In genomic region chr15:68391084-68391483, GRCh38 we compare ENCODE assay signal across 27 cellular contexts. TPM values are rescaled to one million over a fixed set of nuclear protein-coding genes. Genes with fewer than 3 reads are reported as not detected.
DNase-seq lines count a peak whose midpoint lies in the region; ATAC-seq, FAIRE-seq and TF ChIP-seq lines count a peak whose summit lies in the region.
"Had no signal": no experiment of that assay in that cellular context is flagged by ENCODE, and none has a peak within 500 bp of the region (broad histone marks: within the 10 kb centered on the region; RNA-seq: fewer than 3 reads in every experiment).

No MANE protein-coding gene starts in this region.

- H3K36me3 Mint-ChIP-seq in activated T-helper 2 cell treated with anti-CD3 and anti-CD28 coated beads, Interferon-gamma antibody, Interleukin-2, Interleukin-4, amounts not matched to agents 10 μg/mL and 5 μg/mL and 100 μg/mL, durations not matched to agents 14 hours and 24 hours and 36 hours (ENCODE audit: low read depth), result peaks cover 7% of the 10 kb centered on the region
- peaks cover 9% of the 10 kb centered on the region for H3K36me3 Mint-ChIP-seq in T-helper 17 cell (ENCODE audit: low read depth)

- CTCF ChIA-PET in endothelial cell of umbilical vein (lab: Charles Lee), result interaction anchor here (1.0 to 2.4 kb wide), 3 partner anchors 23 to 85 kb away, joined by 5 to 20 read pairs (median 6); no protein-coding TSS in a partner anchor

- intact Hi-C loops in cardiac septum (cut with DNase I) (no loop called here), left ventricle myocardium inferior (cut with micrococcal nuclease) (no loop called here), endothelial cell of umbilical vein (cut with micrococcal nuclease) (no loop called here), ovary (cut with DNase I) (no loop called here)
- intact Hi-C loops in activated T-helper 2 cell treated with anti-CD3 and anti-CD28 coated beads, Interferon-gamma antibody, Interleukin-2, Interleukin-4, amounts not matched to agents 10 μg/mL and 5 μg/mL and 100 μg/mL, durations not matched to agents 14 hours and 24 hours and 36 hours (cut with micrococcal nuclease), result no loop called here

- H3K4me1 ChIP-seq in left ventricle myocardium inferior (no peaks in the 10 kb centered on the region), endothelial cell of umbilical vein (ENCODE audit: control insufficient read depth, extremely low read depth, insufficient read depth, low read length) (peaks cover 25% of the 10 kb centered on the region), ovary (ENCODE audit: insufficient read depth) (no peaks in the 10 kb centered on the region)
- H3K4me1 ChIP-seq: gastrocnemius medialis, HAP-1, Peyer's patch, thyroid gland had no signal

- peaks cover 17% of the 10 kb centered on the region for H3K27me3 Mint-ChIP-seq in activated T-helper 2 cell treated with anti-CD3 and anti-CD28 coated beads, Interferon-gamma antibody, Interleukin-2, Interleukin-4, amounts not matched to agents 10 μg/mL and 5 μg/mL and 100 μg/mL, durations not matched to agents 14 hours and 24 hours and 36 hours (ENCODE audit: low read depth)
- peaks cover 26% of the 10 kb centered on the region for H3K27me3 Mint-ChIP-seq in T-helper 17 cell

- POLR2A ChIA-PET in endothelial cell of umbilical vein (lab: Charles Lee), result no interaction called here

- H3K79me2 ChIP-seq in endothelial cell of umbilical vein (ENCODE audit: control insufficient read depth, insufficient read depth, low read length), result no peaks in the 10 kb centered on the region

- 93 to 100% (median 100%) methylated on average over 2 of the region's 2 CpGs for WGBS in ovary, 3 donors

- TF ChIP-seq POLR2A in endothelial cell of umbilical vein (IDR thresholded peaks at IDR 0.05; ENCODE audit: low read depth, low read length), result no peak
- TF ChIP-seq POLR2A in ovary (IDR thresholded peaks at IDR 0.05), result no peak

- DNase-seq in cardiac septum (ENCODE audit: low spot score) (peak; percentile 15), left ventricle myocardium inferior (no peak), endothelial cell of umbilical vein (ENCODE audit: low read depth, low spot score) (no peak), ovary (peak in 3 of 5 donors; percentile 2 to 6 (median 4)), T-helper 17 cell (no peak), GM13977 (ENCODE audit: low spot score) (no peak), dermis blood vessel endothelial cell (no peak)
- no peak for DNase-seq in activated T-helper 2 cell treated with anti-CD3 and anti-CD28 coated beads, Interferon-gamma antibody, Interleukin-2, Interleukin-4, amounts not matched to agents 10 μg/mL and 5 μg/mL and 100 μg/mL, durations not matched to agents 14 hours and 24 hours and 36 hours (ENCODE audit: low spot score)
- DNase-seq: central memory CD4-positive, alpha-beta T cell; DMS79; GDM1; NCI-H1092 treated with DMSO at 0.1 percent for 48 hours; NCI-H1930; NCI-H526 treated with DMSO at 0.1 percent for 48 hours; SIG-M5; thyroid gland had no signal

- no peak for TF ChIP-seq EP300 in ovary (IDR thresholded peaks at IDR 0.05)

- no peak overlapping the region for H3K4me3 Mint-ChIP-seq in activated T-helper 2 cell treated with anti-CD3 and anti-CD28 coated beads, Interferon-gamma antibody, Interleukin-2, Interleukin-4, amounts not matched to agents 10 μg/mL and 5 μg/mL and 100 μg/mL, durations not matched to agents 14 hours and 24 hours and 36 hours (ENCODE audit: low read depth)
- H3K4me3 Mint-ChIP-seq in T-helper 17 cell, result no peak overlapping the region
- H3K4me3 Mint-ChIP-seq: dendritic cell treated with granulocyte-macrophage colony-stimulating factor and Interleukin-4, amounts not matched to agents 40 ng/mL and 50 ng/mL, for 4 days; IgD-negative memory B cell; stimulated activated naive CD8-positive, alpha-beta T cell treated with anti-CD3 and anti-CD28 coated beads, Interleukin-15, Interleukin-2, amounts not matched to agents 100 ng/mL and 50 ng/mL, for 24 hours had no signal

- BruUV-seq in endothelial cell of umbilical vein (replicated peaks; lab: Mats Ljungman, UMichigan), result no TSS peak

- in situ Hi-C loops in GM13977 (cut with MboI; ENCODE audit: low pct_unique_long_range_greater_than_20kb, low sequenced_read_pairs, unreplicated experiment), result no loop called here

- dilution Hi-C loops in endothelial cell of umbilical vein (cut with MboI; ENCODE audit: extremely low pct_ligation_motif_present, low sequenced_read_pairs), result no loop called here

- H3K36me3 ChIP-seq in left ventricle myocardium inferior (no peaks in the 10 kb centered on the region), endothelial cell of umbilical vein (ENCODE audit: control insufficient read depth in 2 of 2, extremely low read depth in 1 of 2, insufficient read depth in 2 of 2, low read length in 2 of 2) (no peaks in the 10 kb centered on the region), ovary (no peaks in the 10 kb centered on the region)
- H3K36me3 ChIP-seq: gastrocnemius medialis, HAP-1, neutrophil, Peyer's patch, thyroid gland had no signal

- H3K9me3 ChIP-seq in left ventricle myocardium inferior (replicated peaks), result peaks cover 6% of the 10 kb centered on the region
- H3K9me3 ChIP-seq in endothelial cell of umbilical vein (replicated peaks; ENCODE audit: control insufficient read depth, insufficient read depth, low read length), result no peaks in the 10 kb centered on the region
- no peaks in the 10 kb centered on the region for H3K9me3 ChIP-seq in ovary
- H3K9me3 ChIP-seq in T-helper 17 cell (ENCODE audit: control insufficient read depth, low read length, poor library complexity, severe bottlenecking), result no peaks in the 10 kb centered on the region
- H3K9me3 ChIP-seq: ascending aorta, HAP-1, neutrophil, Peyer's patch, thyroid gland had no signal

- ATAC-seq in T-helper 17 cell, result no peak
- ATAC-seq: gastrocnemius medialis had no signal

- no peak overlapping the region for H3K27ac Mint-ChIP-seq in activated T-helper 2 cell treated with anti-CD3 and anti-CD28 coated beads, Interferon-gamma antibody, Interleukin-2, Interleukin-4, amounts not matched to agents 10 μg/mL and 5 μg/mL and 100 μg/mL, durations not matched to agents 14 hours and 24 hours and 36 hours
- no peak overlapping the region for H3K27ac Mint-ChIP-seq in T-helper 17 cell
- H3K27ac Mint-ChIP-seq: activated naive CD4-positive, alpha-beta T cell treated with anti-CD3 and anti-CD28 coated beads, Interleukin-2, amount 50 U/mL, for 72 hours; dendritic cell treated with granulocyte-macrophage colony-stimulating factor and Interleukin-4, amounts not matched to agents 40 ng/mL and 50 ng/mL, for 4 days; stimulated activated naive CD8-positive, alpha-beta T cell treated with anti-CD3 and anti-CD28 coated beads, Interleukin-15, Interleukin-2, amounts not matched to agents 100 ng/mL and 50 ng/mL, for 24 hours had no signal

- TF ChIP-seq CTCF in left ventricle myocardium inferior (IDR thresholded peaks at IDR 0.05; ENCODE audit: borderline replicate concordance) (no peak), endothelial cell of umbilical vein (IDR thresholded peaks at IDR 0.05; ENCODE audit: extremely low read depth in 1 of 2, insufficient read depth in 1 of 2, low read depth in 1 of 2, low read length in 2 of 2) (no peak), ovary (IDR thresholded peaks at IDR 0.05) (no peak), GM13977 (IDR thresholded peaks at IDR 0.05; ENCODE audit: extremely low read depth, insufficient read depth, missing control alignments) (no peak)

- H3K4me1 Mint-ChIP-seq in activated T-helper 2 cell treated with anti-CD3 and anti-CD28 coated beads, Interferon-gamma antibody, Interleukin-2, Interleukin-4, amounts not matched to agents 10 μg/mL and 5 μg/mL and 100 μg/mL, durations not matched to agents 14 hours and 24 hours and 36 hours (ENCODE audit: low read depth), result peaks cover 34% of the 10 kb centered on the region
- peaks cover 2% of the 10 kb centered on the region for H3K4me1 Mint-ChIP-seq in T-helper 17 cell
- H3K4me1 Mint-ChIP-seq: IgD-negative memory B cell had no signal

- FAIRE-seq in endothelial cell of umbilical vein (lab: Jason Lieb, UNC), result no peak
- FAIRE-seq: endometrium had no signal

- H2AFZ ChIP-seq in endothelial cell of umbilical vein (ENCODE audit: low read depth, low read length), result no peak overlapping the region

- H3K4me3 ChIP-seq in left ventricle myocardium inferior, result no peak overlapping the region
- H3K4me3 ChIP-seq in endothelial cell of umbilical vein (replicated peaks in 1 of 3; ENCODE audit: insufficient read depth in 1 of 3, low read depth in 1 of 3, low read length in 3 of 3), result no peak overlapping the region
- H3K4me3 ChIP-seq in ovary, result no peak overlapping the region
- H3K4me3 ChIP-seq: ascending aorta, gastrocnemius medialis, HAP-1, Peyer's patch, thyroid gland had no signal

- H3K9me1 ChIP-seq in endothelial cell of umbilical vein (replicated peaks; ENCODE audit: control insufficient read depth, extremely low read depth, insufficient read depth, low read length), result no peaks in the 10 kb centered on the region

- H3K27me3 ChIP-seq in left ventricle myocardium inferior (ENCODE audit: low read depth) (peaks cover 11% of the 10 kb centered on the region), endothelial cell of umbilical vein (ENCODE audit: control insufficient read depth in 2 of 2, insufficient read depth in 2 of 2, low read length in 2 of 2) (no peaks in the 10 kb centered on the region), ovary (no peaks in the 10 kb centered on the region)
- H3K27me3 ChIP-seq: ascending aorta, Peyer's patch, thyroid gland had no signal

- H3K4me2 ChIP-seq in endothelial cell of umbilical vein (ENCODE audit: insufficient read depth, low read length), result peak overlapping the region; percentile 63

- H3K9ac ChIP-seq in endothelial cell of umbilical vein (replicated peaks; ENCODE audit: extremely low read depth, insufficient read depth, low read length), result no peak overlapping the region

- H3K27ac ChIP-seq in left ventricle myocardium inferior (replicated peaks), result no peak overlapping the region
- H3K27ac ChIP-seq in endothelial cell of umbilical vein (ENCODE audit: insufficient read depth, low read depth, low read length), result peak overlapping the region; percentile 78
- H3K27ac ChIP-seq in ovary, result no peak overlapping the region
- H3K27ac ChIP-seq: C4-2B, gastrocnemius medialis, neutrophil, Peyer's patch, thyroid gland had no signal

- no peaks in the 10 kb centered on the region for H4K20me1 ChIP-seq in endothelial cell of umbilical vein (replicated peaks; ENCODE audit: control insufficient read depth, extremely low read depth, insufficient read depth, low read length)

- H3K9me3 Mint-ChIP-seq in activated T-helper 2 cell treated with anti-CD3 and anti-CD28 coated beads, Interferon-gamma antibody, Interleukin-2, Interleukin-4, amounts not matched to agents 10 μg/mL and 5 μg/mL and 100 μg/mL, durations not matched to agents 14 hours and 24 hours and 36 hours, result peaks cover 7% of the 10 kb centered on the region
- H3K9me3 Mint-ChIP-seq: dendritic cell treated with granulocyte-macrophage colony-stimulating factor and Interleukin-4, amounts not matched to agents 40 ng/mL and 50 ng/mL, for 4 days; stimulated activated naive CD8-positive, alpha-beta T cell treated with anti-CD3 and anti-CD28 coated beads, Interleukin-15, Interleukin-2, amounts not matched to agents 100 ng/mL and 50 ng/mL, for 24 hours had no signal

RNA-seq across cellular contexts. Expression of gene ITGA11, which starts 40.9 kb away (rescaled TPM):
- total RNA-seq in cardiac septum (9.3 TPM), left ventricle myocardium inferior (31.4 TPM), endothelial cell of umbilical vein (0.18 and 0.58 TPM in 2 replicates), ovary (10 to 100 TPM in 2 of 7 donors, 1 to 10 TPM in 5; 1.2 to 25.2 (median 4.4) TPM), T-helper 17 cell (under 1 TPM in 1 of 2 donors, not detected in 1; 0.17 TPM), dermis blood vessel endothelial cell (3.4 and 12.9 TPM in 2 replicates)
- polyA plus RNA-seq in endothelial cell of umbilical vein (0.83 and 1.0 TPM in 2 replicates), ovary (10 to 100 TPM in 1 of 2 donors, 1 to 10 TPM in 1; 2.2 to 34.5 TPM)
- polyA plus RNA-seq in endothelial cell of umbilical vein (2011; cell fraction: cytosol; rRNA removed), result 0.65 and 0.97 TPM in 2 replicates
- 1.4 and 1.5 TPM in 2 replicates for polyA plus RNA-seq in endothelial cell of umbilical vein (2011; cell fraction: nucleus; rRNA removed)
- polyA plus RNA-seq in endothelial cell of umbilical vein (2012), result 0.48 and 1.1 TPM in 2 replicates
- 2.6 and 4.2 TPM in 2 replicates for polyA minus RNA-seq in endothelial cell of umbilical vein
- polyA minus RNA-seq in endothelial cell of umbilical vein (2011; cell fraction: cytosol; rRNA and poly(A)+ RNA removed), result not detected
- 1.2 and 1.4 TPM in 2 replicates for polyA minus RNA-seq in endothelial cell of umbilical vein (2011; cell fraction: nucleus; rRNA and poly(A)+ RNA removed)
- 0.92 and 2.3 TPM in 2 replicates for total RNA-seq in activated T-helper 2 cell treated with anti-CD3 and anti-CD28 coated beads, Interferon-gamma antibody, Interleukin-2, Interleukin-4, amounts not matched to agents 10 μg/mL and 5 μg/mL and 100 μg/mL, durations not matched to agents 14 hours and 24 hours and 36 hours
- polyA plus RNA-seq: IgD-negative memory B cell had no signal

Comparison
In these comparisons a context has a peak if more than half of its experiments do, and no peak if none do; other contexts are left out.
1. DNase-seq: peak in cardiac septum (single experiment) and ovary (3 of 5); none in left ventricle myocardium inferior (single experiment), endothelial cell of umbilical vein (single experiment), activated T-helper 2 cell treated with anti-CD3 and anti-CD28 coated beads, Interferon-gamma antibody, Interleukin-2, Interleukin-4, amounts not matched to agents 10 μg/mL and 5 μg/mL and 100 μg/mL, durations not matched to agents 14 hours and 24 hours and 36 hours (single experiment), T-helper 17 cell (0 of 3), GM13977 (single experiment) and dermis blood vessel endothelial cell (single experiment).